25 cellular contexts compared by ENCODE assay signal in genomic region chr11:75467311-75467710, GRCh38. TPM values are rescaled to one million over a fixed set of nuclear protein-coding genes. Genes with fewer than 3 reads are reported as not detected.
DNase-seq lines count a peak whose midpoint lies in the region; ATAC-seq lines count a peak whose summit lies in the region.
"Had no signal": no experiment of that assay in that cellular context is flagged by ENCODE, and none has a peak within 500 bp of the region (broad histone marks: within the 10 kb centered on the region; RNA-seq: fewer than 3 reads in every experiment).

No MANE protein-coding gene starts in this region.

- H3K4ac ChIP-seq in mesenchymal stem cell (ENCODE audit: low read depth in 1 of 2, low read length in 2 of 2) (no peak overlapping the region), trophoblast cell (ENCODE audit: low read depth, low read length) (no peak overlapping the region)

- no peaks in the 10 kb centered on the region for H3K36me3 ChIP-seq in BLaER1
- H3K36me3 ChIP-seq in mesenchymal stem cell (ENCODE audit: control insufficient read depth in 1 of 2, insufficient read depth in 2 of 2, low read depth in 1 of 2, low read length in 2 of 2) = no peaks in the 10 kb centered on the region
- H3K36me3 ChIP-seq in trophoblast cell (ENCODE audit: control insufficient read depth in 1 of 2, insufficient read depth in 2 of 2, low read length in 2 of 2) = no peaks in the 10 kb centered on the region
- H3K36me3 ChIP-seq: SJSA1 had no signal

- H4K12ac ChIP-seq in trophoblast cell (ENCODE audit: low read depth, low read length) = no peak overlapping the region

- H4K8ac ChIP-seq in mesenchymal stem cell (ENCODE audit: low read length) = no peak overlapping the region
- H4K8ac ChIP-seq in trophoblast cell (ENCODE audit: low read depth, low read length) = no peak overlapping the region

- H2BK15ac ChIP-seq in mesenchymal stem cell (ENCODE audit: low read depth, poor library complexity, severe bottlenecking) = no peak overlapping the region

- H3K4me2 ChIP-seq in BLaER1 (peak overlapping the region; percentile 18; the same call in 1 of the 2 replicates), mesenchymal stem cell (ENCODE audit: low read length, poor library complexity, severe bottlenecking) (no peak overlapping the region), trophoblast cell (ENCODE audit: low read length) (no peak overlapping the region)
- H3K4me2 ChIP-seq: GM23338 had no signal

- H3K4me1 ChIP-seq in BLaER1 = peaks cover 50% of the 10 kb centered on the region
- H3K4me1 ChIP-seq in mesenchymal stem cell (ENCODE audit: control insufficient read depth, insufficient read depth, low read depth, low read length) = peaks cover 36% of the 10 kb centered on the region
- peaks cover 43 to 56% of the 10 kb centered on the region in 2 experiments for H3K4me1 ChIP-seq in trophoblast cell (ENCODE audit: control insufficient read depth in 1 of 2, insufficient read depth in 2 of 2, low read length in 2 of 2)
- H3K4me1 ChIP-seq: SJSA1 had no signal

- H2BK12ac ChIP-seq in mesenchymal stem cell (ENCODE audit: low read length in 2 of 2) (peak overlapping the region in 1 of 2 experiments; percentile 18), trophoblast cell (ENCODE audit: low read length) (peak overlapping the region; percentile 15)

- no peaks in the 10 kb centered on the region for H3K79me2 ChIP-seq in trophoblast cell (ENCODE audit: control insufficient read depth, insufficient read depth, low read length, poor library complexity)

- 95% methylated on average over 7 of the region's 8 CpGs for WGBS in mesenchymal stem cell
- no CpG with 5 or more reads among the region's 8 CpGs for WGBS in trophoblast cell (ENCODE audit: extremely low coverage, insufficient coverage, insufficient read length)

- H3K27ac ChIP-seq in BLaER1 (no peak overlapping the region), mesenchymal stem cell (ENCODE audit: low read length, poor library complexity, severe bottlenecking) (no peak overlapping the region), trophoblast cell (ENCODE audit: low read depth, low read length) (no peak overlapping the region), caudate nucleus (ENCODE audit: low read depth, low read length) (no peak overlapping the region)
- H3K27ac ChIP-seq: SJSA1 had no signal

- H4K91ac ChIP-seq in mesenchymal stem cell (ENCODE audit: low read length) = no peak overlapping the region
- H4K91ac ChIP-seq in trophoblast cell (ENCODE audit: low read depth, low read length) = peak overlapping the region; percentile 2

- H3K23ac ChIP-seq in mesenchymal stem cell (ENCODE audit: low read length in 2 of 2) (no peak overlapping the region), trophoblast cell (ENCODE audit: low read length) (no peak overlapping the region)

- H2AFZ ChIP-seq in mesenchymal stem cell (ENCODE audit: low read depth, low read length) (no peak overlapping the region), trophoblast cell (ENCODE audit: insufficient read depth, low read length, poor library complexity) (no peak overlapping the region)
- H2AFZ ChIP-seq: GM23338 had no signal

- H3K9ac ChIP-seq in BLaER1 = no peak overlapping the region
- no peak overlapping the region for H3K9ac ChIP-seq in mesenchymal stem cell (ENCODE audit: low read length)
- no peak overlapping the region for H3K9ac ChIP-seq in trophoblast cell (ENCODE audit: low read length)

- H3K4me3 ChIP-seq in BLaER1 (no peak overlapping the region), mesenchymal stem cell (ENCODE audit: insufficient read depth in 1 of 2, low read depth in 1 of 2, low read length in 2 of 2) (no peak overlapping the region), trophoblast cell (ENCODE audit: low read depth, low read length) (no peak overlapping the region)
- H3K4me3 ChIP-seq: GM23338, SJSA1 had no signal

- H3K79me1 ChIP-seq in mesenchymal stem cell (replicated peaks; ENCODE audit: low read length, poor library complexity, severe bottlenecking) (no peaks in the 10 kb centered on the region), trophoblast cell (ENCODE audit: low read length) (peaks cover 22% of the 10 kb centered on the region)

- H3K9me3 ChIP-seq in BLaER1 = no peaks in the 10 kb centered on the region
- no peaks in the 10 kb centered on the region for H3K9me3 ChIP-seq in mesenchymal stem cell (ENCODE audit: control insufficient read depth, low read length)
- H3K9me3 ChIP-seq in trophoblast cell (ENCODE audit: insufficient read depth, low read depth, low read length) = peaks cover 3% of the 10 kb centered on the region
- H3K9me3 ChIP-seq: SJSA1 had no signal

- ATAC-seq in HG03439 (IDR thresholded peaks at IDR 0.05; ENCODE audit: unreplicated experiment) = no peak
- ATAC-seq: GM23338, PC-3, Right ventricle myocardium inferior had no signal

- H3K18ac ChIP-seq in mesenchymal stem cell (ENCODE audit: low read depth in 1 of 2, low read length in 2 of 2) (no peak overlapping the region), trophoblast cell (ENCODE audit: low read length) (no peak overlapping the region)

- H3K27me3 ChIP-seq in BLaER1 (no peaks in the 10 kb centered on the region), mesenchymal stem cell (ENCODE audit: control insufficient read depth in 1 of 2, insufficient read depth in 1 of 2, low read length in 2 of 2) (no peaks in the 10 kb centered on the region), trophoblast cell (ENCODE audit: insufficient read depth, low read length) (no peaks in the 10 kb centered on the region)
- H3K27me3 ChIP-seq: SJSA1 had no signal

- peak; percentile 15 for DNase-seq in NCI-H69 (lab: John Stamatoyannopoulos, UW)
- no peak for DNase-seq in mesenchymal stem cell
- DNase-seq in trophoblast cell = no peak
- DNase-seq in DMS 273 treated with DMSO at 0.1 percent for 48 hours (lab: John Stamatoyannopoulos, UW) = no peak
- no peak for DNase-seq in caudate nucleus (lab: John Stamatoyannopoulos, UW)
- DNase-seq: CD4-positive, CD25-positive, alpha-beta regulatory T cell; DMS53; H9; IMR-90; KG1; NCI-H1048; NCI-H1417 treated with DMSO at 0.1 percent for 48 hours; NCI-H1694 treated with DMSO at 0.1 percent for 48 hours; NCI-H2081 treated with DMSO at 0.1 percent for 48 hours; NCI-H2171; NCI-H345; NCI-H510A treated with DMSO at 0.1 percent for 48 hours; NCI-H82; NK-92 treated with Interleukin-12 subunit alpha and Interleukin-12 subunit beta, amount 100 ng/mL, for 24 hours; PC-3 had no signal

- peak overlapping the region; percentile 68 for H2AK5ac ChIP-seq in mesenchymal stem cell (ENCODE audit: low read length, severe bottlenecking)
- peak overlapping the region; percentile 36 for H2AK5ac ChIP-seq in trophoblast cell (ENCODE audit: low read length)

- no peaks in the 10 kb centered on the region for H4K20me1 ChIP-seq in BLaER1

- no peak overlapping the region for H2BK5ac ChIP-seq in mesenchymal stem cell (ENCODE audit: low read depth, low read length, poor library complexity, severe bottlenecking)
- H2BK5ac ChIP-seq in trophoblast cell (ENCODE audit: low read depth, low read length, poor library complexity) = no peak overlapping the region

- H2BK120ac ChIP-seq in mesenchymal stem cell (ENCODE audit: low read depth, low read length) = no peak overlapping the region
- H2BK120ac ChIP-seq in trophoblast cell (ENCODE audit: insufficient read depth, low read length, poor library complexity) = no peak overlapping the region

- H3K14ac ChIP-seq in mesenchymal stem cell (ENCODE audit: low read length in 2 of 2) (peak overlapping the region in 1 of 2 experiments; percentile 31), trophoblast cell (ENCODE audit: low read length) (peak overlapping the region; percentile 3)

RNA-seq across cellular contexts. Expression of gene KLHL35, which starts 34.3 kb away (rescaled TPM):
- 0.26 TPM for polyA plus RNA-seq in mesenchymal stem cell (2013, experiment 1 of 2)
- 0.34 TPM for polyA plus RNA-seq in mesenchymal stem cell (2013, experiment 2 of 2)
- 0.08 and 0.10 TPM in 2 replicates for polyA plus RNA-seq in trophoblast cell (2013)

RNA-seq across cellular contexts. Expression of gene GDPD5, which starts 58.4 kb away (rescaled TPM):
- polyA plus RNA-seq in mesenchymal stem cell (2013, experiment 1 of 2) = 1.8 TPM
- polyA plus RNA-seq in mesenchymal stem cell (2013, experiment 2 of 2) = 1.4 TPM
- 15.7 and 17.4 TPM in 2 replicates for polyA plus RNA-seq in trophoblast cell (2013)
